In genomic region chr21:44482581-44483287, GRCh38 we compare ENCODE assay signal across 1 cellular context.
TF ChIP-seq lines count a peak whose summit lies in the region.

No MANE protein-coding gene starts in this region.

TF ChIP-seq in HepG2, 621 proteins besides CTCF, POLR2A, EP300 and RAD21 (continued from another document and continues in another):
- TF ChIP-seq ATF6 (CRISPR knock-in tag; conservative IDR thresholded peaks at IDR 0.05) (no peak), ZNF704 (CRISPR knock-in tag; IDR thresholded peaks at IDR 0.05; ENCODE audit: borderline replicate concordance) (no peak; the same call in 1 of the 2 replicates), ZNF10 (CRISPR knock-in tag; IDR thresholded peaks at IDR 0.05; ENCODE audit: borderline replicate concordance, low read depth) (no peak), JDP2 (CRISPR knock-in tag; IDR thresholded peaks at IDR 0.05; ENCODE audit: borderline replicate concordance) (no peak; the same call in 1 of the 2 replicates), HMG20B (CRISPR knock-in tag; conservative IDR thresholded peaks at IDR 0.05) (no peak; the same call in 1 of the 2 replicates), KDM1A (CRISPR knock-in tag; IDR thresholded peaks at IDR 0.05) (no peak), ZNF597 (CRISPR knock-in tag; IDR thresholded peaks at IDR 0.05) (no peak), SKI (IDR thresholded peaks at IDR 0.05; ENCODE audit: partially characterized antibody) (no peak), ZNF841 (CRISPR knock-in tag; IDR thresholded peaks at IDR 0.05; ENCODE audit: borderline replicate concordance) (no peak), ZBTB4 (CRISPR knock-in tag; IDR thresholded peaks at IDR 0.05; ENCODE audit: borderline replicate concordance) (no peak), ZNF292 (CRISPR knock-in tag; IDR thresholded peaks at IDR 0.05; ENCODE audit: borderline replicate concordance, low read depth) (peak; percentile 24), TOPORS (CRISPR knock-in tag; IDR thresholded peaks at IDR 0.05) (0 out of 2 replicates have a peak, but pooled peaks have one; percentile 55), ZNF652 (CRISPR knock-in tag; IDR thresholded peaks at IDR 0.05; ENCODE audit: borderline replicate concordance, low read depth) (no peak), SALL1 (CRISPR knock-in tag; IDR thresholded peaks at IDR 0.05) (peak; percentile 86), CREBL2 (CRISPR knock-in tag; IDR thresholded peaks at IDR 0.05; ENCODE audit: borderline replicate concordance) (no peak), PHF21A (CRISPR knock-in tag; IDR thresholded peaks at IDR 0.05) (peak; percentile 89), ZFYVE20 (CRISPR knock-in tag; IDR thresholded peaks at IDR 0.05; ENCODE audit: borderline replicate concordance, low read depth) (no peak), E2F1 (CRISPR knock-in tag; IDR thresholded peaks at IDR 0.05) (no peak), ELF1 (CRISPR knock-in tag; IDR thresholded peaks at IDR 0.05) (peak; percentile 29; the same call in 1 of the 2 replicates), RNF219 (CRISPR knock-in tag; IDR thresholded peaks at IDR 0.05) (no peak), GLMP (CRISPR knock-in tag; IDR thresholded peaks at IDR 0.05; ENCODE audit: borderline replicate concordance) (no peak), NR2F6 (IDR thresholded peaks at IDR 0.05) (peak; percentile 77), NR2F6 (CRISPR knock-in tag; IDR thresholded peaks at IDR 0.05) (peak; percentile 61; the same call in 1 of the 2 replicates), ZBTB8A (CRISPR knock-in tag; IDR thresholded peaks at IDR 0.05; ENCODE audit: borderline replicate concordance, low read depth) (peak; percentile 73; the same call in 1 of the 2 replicates), PPARG (CRISPR knock-in tag; conservative IDR thresholded peaks at IDR 0.05) (peak; percentile 86), ZBTB42 (CRISPR knock-in tag; IDR thresholded peaks at IDR 0.05) (no peak), FOXK2 (IDR thresholded peaks at IDR 0.05) (no peak), ZNF7 (CRISPR knock-in tag; IDR thresholded peaks at IDR 0.05) (no peak), ZBED4 (CRISPR knock-in tag; IDR thresholded peaks at IDR 0.05; ENCODE audit: borderline replicate concordance) (no peak; the same call in 1 of the 2 replicates), RCOR2 (CRISPR knock-in tag; IDR thresholded peaks at IDR 0.05) (no peak), ZNF629 (CRISPR knock-in tag; conservative IDR thresholded peaks at IDR 0.05) (0 out of 2 replicates have a peak, but pooled peaks have one; percentile 24)
